ENCODE assay signal across 12 cellular contexts in the genomic region with DNA sequence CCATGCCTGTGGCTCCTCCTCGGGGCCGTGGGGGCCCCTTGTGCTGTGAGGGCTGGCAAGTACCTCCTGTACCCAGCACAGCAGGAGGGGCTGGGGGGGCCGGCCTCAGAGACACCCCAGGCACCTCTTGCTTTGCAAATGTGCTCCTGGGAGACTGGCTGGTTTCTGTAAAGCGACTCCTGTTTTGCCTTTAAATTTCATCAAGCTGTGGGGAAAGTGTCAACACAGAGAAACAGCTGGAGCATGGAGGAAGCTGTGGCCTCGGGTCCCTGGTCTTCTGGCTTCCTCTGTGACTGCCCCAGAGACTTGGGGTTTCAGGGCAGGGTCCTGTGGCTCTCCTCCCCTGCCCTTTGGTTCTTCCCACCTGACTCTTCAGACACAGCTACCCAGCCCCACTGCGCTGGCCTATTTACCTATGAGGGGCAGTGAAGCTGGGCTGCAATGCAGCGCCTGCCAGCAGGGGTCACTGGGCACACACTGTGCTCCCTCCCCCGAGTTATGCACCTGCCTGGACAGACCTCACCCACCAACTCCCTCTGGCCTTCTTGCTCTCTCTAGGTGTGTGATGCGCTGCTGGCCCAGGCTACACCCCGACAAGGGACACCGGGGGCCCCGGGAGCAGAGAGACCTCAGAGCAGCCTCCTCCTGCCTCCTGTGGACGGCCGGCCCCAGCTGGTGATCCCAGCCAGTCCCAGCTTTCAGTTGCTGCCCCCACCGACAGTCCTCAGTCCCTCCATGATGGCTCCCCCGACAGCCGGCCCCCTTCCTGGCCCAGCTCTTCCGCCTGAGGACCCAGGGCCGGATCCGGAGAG. TPM values are rescaled to one million over a fixed set of nuclear protein-coding genes. Genes with fewer than 3 reads are reported as not detected.
A peak's percentile ranks its signal among the peaks of the same experiment; 100 is the strongest.
DNase-seq lines count a peak whose midpoint lies in the region; ATAC-seq, FAIRE-seq and TF ChIP-seq lines count a peak whose summit lies in the region.
"Had no signal": no experiment of that assay in that cellular context is flagged by ENCODE, and none has a peak within 500 bp of the region (broad histone marks: within the 10 kb centered on the region; RNA-seq: fewer than 3 reads in every experiment).

No MANE protein-coding gene starts in this region.

- ATAC-seq in activated CD8-positive, alpha-beta T cell treated with anti-CD3 and anti-CD28 coated beads for 36 hours: peak; percentile 66
- ATAC-seq in GM19351 (IDR thresholded peaks at IDR 0.05; ENCODE audit: unreplicated experiment) (no peak), GM18519 (IDR thresholded peaks at IDR 0.05; ENCODE audit: low FRiP score, unreplicated experiment) (no peak)
- ATAC-seq: gastroesophageal sphincter had no signal

- no peaks in the 10 kb centered on the region for H3K4me1 Mint-ChIP-seq in activated CD8-positive, alpha-beta T cell treated with anti-CD3 and anti-CD28 coated beads for 36 hours (ENCODE audit: low read depth)

- peaks cover 13% of the 10 kb centered on the region for H3K27me3 ChIP-seq in BJ (ENCODE audit: control insufficient read depth, insufficient read depth, low read length)
- H3K27me3 ChIP-seq in H7 (ENCODE audit: control insufficient read depth, insufficient read depth, low read length): no peaks in the 10 kb centered on the region; the same call in 1 of the 2 replicates
- no peaks in the 10 kb centered on the region for H3K27me3 ChIP-seq in keratinocyte (ENCODE audit: control insufficient read depth, extremely low read depth, insufficient read depth, low read length)

- H3K27me3 Mint-ChIP-seq in activated CD8-positive, alpha-beta T cell treated with anti-CD3 and anti-CD28 coated beads for 36 hours: no peaks in the 10 kb centered on the region
- H3K27me3 Mint-ChIP-seq: activated naive CD8-positive, alpha-beta T cell had no signal

- DNase-seq in BJ (ENCODE audit: low read depth) (no peak), H7 (peak; percentile 88), keratinocyte (ENCODE audit: low read depth, low spot score) (no peak), NCI-H2029 (lab: John Stamatoyannopoulos, UW) (no peak), GM12892 (ENCODE audit: insufficient read length) (no peak)
- DNase-seq in activated CD8-positive, alpha-beta T cell treated with anti-CD3 and anti-CD28 coated beads for 36 hours: peak; percentile 58
- DNase-seq: naive B cell had no signal

- no peak overlapping the region for H2AFZ ChIP-seq in keratinocyte (ENCODE audit: control insufficient read depth, low read length)

- TF ChIP-seq POLR2A in GM12892 (IDR thresholded peaks at IDR 0.05; ENCODE audit: low read depth, low read length): no peak

- peaks cover 21% of the 10 kb centered on the region for H4K20me1 ChIP-seq in keratinocyte (ENCODE audit: control insufficient read depth, extremely low read depth, insufficient read depth, low read length)

- intact Hi-C loops in activated CD8-positive, alpha-beta T cell treated with anti-CD3 and anti-CD28 coated beads for 36 hours (cut with micrococcal nuclease): no loop called here

- no peaks in the 10 kb centered on the region for H3K9me1 ChIP-seq in keratinocyte (ENCODE audit: control insufficient read depth, extremely low read depth, insufficient read depth, low read length)

- H3K36me3 Mint-ChIP-seq in activated CD8-positive, alpha-beta T cell treated with anti-CD3 and anti-CD28 coated beads for 36 hours (ENCODE audit: low read depth): no peaks in the 10 kb centered on the region
- H3K36me3 Mint-ChIP-seq: activated naive CD8-positive, alpha-beta T cell had no signal

- peak overlapping the region; percentile 96 for H3K9ac ChIP-seq in keratinocyte (ENCODE audit: control insufficient read depth, extremely low read depth, insufficient read depth, low read length)

- POLR2A ChIA-PET in BJ (lab: Charles Lee): no interaction called here
- POLR2A ChIA-PET in activated CD8-positive, alpha-beta T cell treated with anti-CD3 and anti-CD28 coated beads for 36 hours (lab: Charles Lee): interaction anchor here (0.5 to 1.7 kb wide), 4 partner anchors 10 to 193 kb away, joined by 3 to 5 read pairs (median 4); a partner anchor contains a TSS

- no peak for FAIRE-seq in keratinocyte (lab: Jason Lieb, UNC)
- FAIRE-seq in GM12892 (lab: Jason Lieb, UNC): no peak
- FAIRE-seq: urothelium cell line had no signal

- H3K27ac ChIP-seq in keratinocyte (ENCODE audit: control insufficient read depth, insufficient read depth, low read length): no peak overlapping the region
- H3K27ac ChIP-seq: gastroesophageal sphincter had no signal

- no peak overlapping the region for H3K4me3 Mint-ChIP-seq in activated CD8-positive, alpha-beta T cell treated with anti-CD3 and anti-CD28 coated beads for 36 hours
- H3K4me3 Mint-ChIP-seq: activated naive CD8-positive, alpha-beta T cell had no signal

- TF ChIP-seq CTCF in BJ (IDR thresholded peaks at IDR 0.05; ENCODE audit: insufficient read depth, low read depth, low read length) (peak; percentile 42), keratinocyte (optimal IDR thresholded peaks at IDR 0.05 in 1 of 3, IDR thresholded peaks at IDR 0.05 in 1 of 3, conservative IDR thresholded peaks at IDR 0.05 in 1 of 3; ENCODE audit: extremely low read depth in 1 of 3, insufficient read depth in 2 of 3, low read length in 3 of 3) (peak in 2 of 3 experiments; percentile 82 to 93)
- peak; percentile 50 for TF ChIP-seq CTCF in activated CD8-positive, alpha-beta T cell treated with anti-CD3 and anti-CD28 coated beads for 36 hours (IDR thresholded peaks at IDR 0.05)

- no peak overlapping the region for H3K27ac Mint-ChIP-seq in activated CD8-positive, alpha-beta T cell treated with anti-CD3 and anti-CD28 coated beads for 36 hours
- H3K27ac Mint-ChIP-seq: activated naive CD8-positive, alpha-beta T cell; naive B cell had no signal

- H3K4me1 ChIP-seq in keratinocyte (ENCODE audit: control insufficient read depth, extremely low read depth, insufficient read depth, low read length): peaks cover 45% of the 10 kb centered on the region
- H3K4me1 ChIP-seq: gastroesophageal sphincter had no signal

- dilution Hi-C loops in keratinocyte (cut with MboI; ENCODE audit: extremely low pct_ligation_motif_present, low sequenced_read_pairs): no loop called here

- H3K4me3 ChIP-seq in BJ (ENCODE audit: low read depth, low read length) (no peak overlapping the region), H7 (ENCODE audit: insufficient read depth, low read depth, low read length) (no peak overlapping the region), keratinocyte (ENCODE audit: control insufficient read depth in 2 of 3, extremely low read depth in 1 of 3, insufficient read depth in 2 of 3, low read depth in 1 of 3, low read length in 3 of 3) (peak overlapping the region; percentile 62 to 81 (median 79))
- H3K4me3 ChIP-seq: gastroesophageal sphincter had no signal

- H3K36me3 ChIP-seq in BJ (ENCODE audit: control insufficient read depth, insufficient read depth, low read length): no peaks in the 10 kb centered on the region
- no peaks in the 10 kb centered on the region for H3K36me3 ChIP-seq in H7 (replicated peaks; ENCODE audit: control insufficient read depth, insufficient read depth, low read length)
- H3K36me3 ChIP-seq in keratinocyte (ENCODE audit: control insufficient read depth in 2 of 2, extremely low read depth in 1 of 2, insufficient read depth in 2 of 2, low read length in 2 of 2): peaks cover 11 to 41% of the 10 kb centered on the region in 2 experiments
- H3K36me3 ChIP-seq: gastroesophageal sphincter had no signal

- peaks cover 2% of the 10 kb centered on the region for H3K9me3 ChIP-seq in keratinocyte (ENCODE audit: control insufficient read depth, low read depth, low read length)

- peaks cover 72% of the 10 kb centered on the region for H3K79me2 ChIP-seq in keratinocyte (ENCODE audit: control insufficient read depth, insufficient read depth, low read length)

- CTCF ChIA-PET in BJ (lab: Yijun Ruan, JAX): interaction anchor here (0.6 to 1.8 kb wide), 2 partner anchors 10 to 850 kb away, joined by 3 to 4 read pairs; no protein-coding TSS in a partner anchor
- CTCF ChIA-PET in activated CD8-positive, alpha-beta T cell treated with anti-CD3 and anti-CD28 coated beads for 36 hours (lab: Charles Lee): interaction anchor here (0.7 to 1.8 kb wide), 9 partner anchors 9 to 118 kb away, joined by 3 to 7 read pairs (median 3); a partner anchor contains a TSS

- peak overlapping the region; percentile 97 for H3K4me2 ChIP-seq in keratinocyte (ENCODE audit: control insufficient read depth, extremely low read depth, insufficient read depth, low read depth, low read length)

- peaks cover 2% of the 10 kb centered on the region for H3K9me3 Mint-ChIP-seq in activated CD8-positive, alpha-beta T cell treated with anti-CD3 and anti-CD28 coated beads for 36 hours

RNA-seq across cellular contexts. Expression of a gene that starts 17.6 kb away (rescaled TPM):
- polyA plus RNA-seq in BJ (2011; rRNA removed) (17.4 and 23.6 TPM in 2 replicates), keratinocyte (13.8 to 17.6 TPM (median 17.0 TPM) in 3 replicates)
- polyA minus RNA-seq in BJ (2011; rRNA and poly(A)+ RNA removed): 6.4 and 10.0 TPM in 2 replicates
- 75.9 and 89.6 TPM in 2 replicates for total RNA-seq in H7 (2014; rRNA removed; shearing (Covaris generic))
- total RNA-seq in activated CD8-positive, alpha-beta T cell treated with anti-CD3 and anti-CD28 coated beads for 36 hours: 10 to 100 TPM; 17.1 to 19.0 TPM
- polyA plus RNA-seq in keratinocyte (2011; ENCODE audit: low read depth): 3.0 TPM
- polyA plus RNA-seq in keratinocyte (2011; cell fraction: cytosol; rRNA removed): 9.6 and 17.7 TPM in 2 replicates
- polyA plus RNA-seq in keratinocyte (2011; cell fraction: nucleus; rRNA removed): 10.6 and 14.8 TPM in 2 replicates
- 7.6 and 16.4 TPM in 2 replicates for polyA plus RNA-seq in keratinocyte (2012; ENCODE audit: low replicate concordance)
- polyA minus RNA-seq in keratinocyte: 7.5 to 12.8 TPM (median 8.0 TPM) in 3 replicates
- 25.1 TPM for polyA minus RNA-seq in keratinocyte (2011; cell fraction: cytosol; rRNA and poly(A)+ RNA removed)
- polyA minus RNA-seq in keratinocyte (2011; cell fraction: nucleus; rRNA and poly(A)+ RNA removed): 6.6 and 7.2 TPM in 2 replicates
- 6.1 TPM for polyA plus RNA-seq in GM12892 (2012; ENCODE audit: missing spikeins)

RNA-seq across cellular contexts. Expression of a gene that starts 38.3 kb away (rescaled TPM):
- polyA plus RNA-seq in BJ (2011; rRNA removed): 255 and 354 TPM in 2 replicates
- 140 and 222 TPM in 2 replicates for polyA minus RNA-seq in BJ (2011; rRNA and poly(A)+ RNA removed)
- 95.4 and 133 TPM in 2 replicates for total RNA-seq in H7 (2014; rRNA removed; shearing (Covaris generic))
- total RNA-seq in activated CD8-positive, alpha-beta T cell treated with anti-CD3 and anti-CD28 coated beads for 36 hours: 100 to 1,000 TPM; 120 to 131 TPM
- polyA plus RNA-seq in keratinocyte: 242 to 297 TPM (median 254 TPM) in 3 replicates
- polyA plus RNA-seq in keratinocyte (2011; ENCODE audit: low read depth): 34.5 TPM
- 255 and 328 TPM in 2 replicates for polyA plus RNA-seq in keratinocyte (2011; cell fraction: cytosol; rRNA removed)
- 371 and 414 TPM in 2 replicates for polyA plus RNA-seq in keratinocyte (2011; cell fraction: nucleus; rRNA removed)
- polyA plus RNA-seq in keratinocyte (2012; ENCODE audit: low replicate concordance): 127 and 149 TPM in 2 replicates
- polyA minus RNA-seq in keratinocyte: 101 to 343 TPM (median 322 TPM) in 3 replicates
- 71.6 TPM for polyA minus RNA-seq in keratinocyte (2011; cell fraction: cytosol; rRNA and poly(A)+ RNA removed)
- 35.3 and 96.4 TPM in 2 replicates for polyA minus RNA-seq in keratinocyte (2011; cell fraction: nucleus; rRNA and poly(A)+ RNA removed)
- 91.1 TPM for polyA plus RNA-seq in GM12892 (2012; ENCODE audit: missing spikeins)

RNA-seq across cellular contexts. Expression of a gene that starts 38.6 kb away (rescaled TPM):
- 3.7 and 4.3 TPM in 2 replicates for polyA plus RNA-seq in BJ (2011; rRNA removed)
- 5.5 and 10.5 TPM in 2 replicates for polyA minus RNA-seq in BJ (2011; rRNA and poly(A)+ RNA removed)
- total RNA-seq in H7 (2014; rRNA removed; shearing (Covaris generic)): 12.7 and 14.3 TPM in 2 replicates
- total RNA-seq in activated CD8-positive, alpha-beta T cell treated with anti-CD3 and anti-CD28 coated beads for 36 hours: 1 to 10 TPM; 5.9 to 6.6 TPM
- polyA plus RNA-seq in keratinocyte: 2.1 to 3.9 TPM (median 3.7 TPM) in 3 replicates
- 1.3 TPM for polyA plus RNA-seq in keratinocyte (2011; ENCODE audit: low read depth)
- 1.6 and 2.2 TPM in 2 replicates for polyA plus RNA-seq in keratinocyte (2011; cell fraction: cytosol; rRNA removed)
- polyA plus RNA-seq in keratinocyte (2011; cell fraction: nucleus; rRNA removed): 7.3 and 8.8 TPM in 2 replicates
- polyA plus RNA-seq in keratinocyte (2012; ENCODE audit: low replicate concordance): 2.3 and 4.0 TPM in 2 replicates
- polyA minus RNA-seq in keratinocyte: 5.3 to 6.3 TPM (median 5.9 TPM) in 3 replicates
- 2.3 TPM for polyA minus RNA-seq in keratinocyte (2011; cell fraction: cytosol; rRNA and poly(A)+ RNA removed)
- 4.7 and 7.0 TPM in 2 replicates for polyA minus RNA-seq in keratinocyte (2011; cell fraction: nucleus; rRNA and poly(A)+ RNA removed)
- 3.8 TPM for polyA plus RNA-seq in GM12892 (2012; ENCODE audit: missing spikeins)

RNA-seq across cellular contexts. Expression of a gene that starts 46.1 kb away (rescaled TPM):
- polyA plus RNA-seq in BJ (2011; rRNA removed) (0.06 TPM in 2 replicates), keratinocyte (57.4 to 74.0 TPM (median 66.3 TPM) in 3 replicates)
- polyA minus RNA-seq in BJ (2011; rRNA and poly(A)+ RNA removed): 0.10 TPM in 1 of 2 replicates, not detected in the other
- 0.24 and 0.37 TPM in 2 replicates for total RNA-seq in H7 (2014; rRNA removed; shearing (Covaris generic))
- 1 to 10 TPM; 2.9 to 6.0 TPM for total RNA-seq in activated CD8-positive, alpha-beta T cell treated with anti-CD3 and anti-CD28 coated beads for 36 hours
- 17.9 TPM for polyA plus RNA-seq in keratinocyte (2011; ENCODE audit: low read depth)
- polyA plus RNA-seq in keratinocyte (2011; cell fraction: cytosol; rRNA removed): 24.2 and 50.6 TPM in 2 replicates
- polyA plus RNA-seq in keratinocyte (2011; cell fraction: nucleus; rRNA removed): 215 and 298 TPM in 2 replicates
- polyA plus RNA-seq in keratinocyte (2012; ENCODE audit: low replicate concordance): 46.5 and 86.1 TPM in 2 replicates
- 57.0 to 77.1 TPM (median 64.7 TPM) in 3 replicates for polyA minus RNA-seq in keratinocyte
- polyA minus RNA-seq in keratinocyte (2011; cell fraction: cytosol; rRNA and poly(A)+ RNA removed): 123 TPM
- polyA minus RNA-seq in keratinocyte (2011; cell fraction: nucleus; rRNA and poly(A)+ RNA removed): 170 and 173 TPM in 2 replicates
- 0.13 TPM for polyA plus RNA-seq in GM12892 (2012; ENCODE audit: missing spikeins)

Comparison
In these comparisons a context has a peak if more than half of its experiments do, and no peak if none do; other contexts are left out.
1. DNase-seq: peak in H7 (single experiment) and activated CD8-positive, alpha-beta T cell treated with anti-CD3 and anti-CD28 coated beads for 36 hours (single experiment); none in BJ (single experiment), keratinocyte (single experiment), NCI-H2029 (single experiment) and GM12892 (single experiment).
2. H3K4me3 ChIP-seq: peak in keratinocyte (3 of 3); none in BJ (single experiment) and H7 (single experiment).
3. Peak in every context shown above with its lines, with median percentiles within 50 percentile points of each other: CTCF ChIP-seq.